ENCODE assay signal across 22 cellular contexts in genomic region chr5:36643162-36643561, GRCh38. TPM values are rescaled to one million over a fixed set of nuclear protein-coding genes. Genes with fewer than 3 reads are reported as not detected.
A peak's percentile ranks its signal among the peaks of the same experiment; 100 is the strongest.
DNase-seq lines count a peak whose midpoint lies in the region; ATAC-seq and TF ChIP-seq lines count a peak whose summit lies in the region.
"Had no signal": no experiment of that assay in that cellular context is flagged by ENCODE, and none has a peak within 500 bp of the region (broad histone marks: within the 10 kb centered on the region; RNA-seq: fewer than 3 reads in every experiment).

No MANE protein-coding gene starts in this region.

- no peak overlapping the region for H3K4me3 ChIP-seq in left ventricle myocardium inferior
- H3K4me3 ChIP-seq: A549; BLaER1 treated with 17β-estradiol and CSF1 and Interleukin-3, amounts not matched to agents 10 nM and 100 nM; GM12878 had no signal

- H3K27me3 Mint-ChIP-seq in WTC11 (ENCODE audit: low read depth): no peaks in the 10 kb centered on the region

- H3K4me3 Mint-ChIP-seq in WTC11: no peak overlapping the region
- H3K4me3 Mint-ChIP-seq: B cell; CD4-positive, alpha-beta T cell; CD8-positive, alpha-beta T cell had no signal

- peaks cover 4% of the 10 kb centered on the region for H3K36me3 ChIP-seq in left ventricle myocardium inferior

- H3K27ac Mint-ChIP-seq in WTC11: no peak overlapping the region
- H3K27ac Mint-ChIP-seq: B cell; CD4-positive, alpha-beta T cell; CD8-positive, alpha-beta T cell had no signal

- TF ChIP-seq CTCF in left ventricle myocardium inferior (IDR thresholded peaks at IDR 0.05; ENCODE audit: borderline replicate concordance) (no peak), WTC11 (IDR thresholded peaks at IDR 0.05) (no peak)

- H3K9me3 Mint-ChIP-seq in WTC11: no peaks in the 10 kb centered on the region
- H3K9me3 Mint-ChIP-seq: CD4-positive, alpha-beta T cell; CD8-positive, alpha-beta T cell had no signal

- no peaks in the 10 kb centered on the region for H3K27me3 ChIP-seq in left ventricle myocardium inferior (ENCODE audit: low read depth)
- H3K27me3 ChIP-seq: BLaER1 treated with 17β-estradiol and CSF1 and Interleukin-3, amounts not matched to agents 10 nM and 100 nM had no signal

- intact Hi-C loops in left ventricle myocardium inferior (cut with micrococcal nuclease): no loop called here
- intact Hi-C loops in left cardiac atrium (cut with DNase I): no loop called here

- no peak for DNase-seq in left ventricle myocardium inferior
- DNase-seq in left cardiac atrium: no peak
- DNase-seq in NCI-H226: peak; percentile 70
- no peak for DNase-seq in WTC11 (ENCODE audit: low spot score)
- DNase-seq in HUDEP-2 (lab: John Stamatoyannopoulos, UW; ENCODE audit: unreplicated experiment in 76 of 76): no peak
- DNase-seq: AML-193; CD4-positive, alpha-beta T cell; CD8-positive, alpha-beta T cell; DMS 273 treated with DMSO at 0.1 percent for 48 hours; DMS153; DMS53; DMS79; DND-41; EL; GDM1 had no signal

- CTCF ChIA-PET in WTC11 (lab: Charles Lee): no interaction called here

- ATAC-seq in left cardiac atrium (no peak), WTC11 (no peak)
- ATAC-seq: A549; CD8-positive, alpha-beta T cell; GM12878 had no signal

- POLR2A ChIA-PET in WTC11 (lab: Charles Lee): no interaction called here

- H3K9me3 ChIP-seq in left ventricle myocardium inferior (replicated peaks): no peaks in the 10 kb centered on the region
- H3K9me3 ChIP-seq: A549; BLaER1 treated with 17β-estradiol and CSF1 and Interleukin-3, amounts not matched to agents 10 nM and 100 nM had no signal

- peak overlapping the region; percentile 91 for H3K27ac ChIP-seq in left ventricle myocardium inferior (replicated peaks)
- H3K27ac ChIP-seq: 22Rv1; A549; BLaER1 treated with 17β-estradiol and CSF1 and Interleukin-3, amounts not matched to agents 10 nM and 100 nM; C4-2B had no signal

- H3K4me1 Mint-ChIP-seq in WTC11: peaks cover 6% of the 10 kb centered on the region
- H3K4me1 Mint-ChIP-seq: B cell had no signal

- H3K4me1 ChIP-seq in left ventricle myocardium inferior: peaks cover 63% of the 10 kb centered on the region
- H3K4me1 ChIP-seq: A549 had no signal

- H3K36me3 Mint-ChIP-seq in WTC11: peaks cover 26% of the 10 kb centered on the region
- H3K36me3 Mint-ChIP-seq: CD8-positive, alpha-beta T cell had no signal

TF ChIP-seq in WTC11, 78 proteins besides CTCF, POLR2A, EP300 and RAD21:
- TF ChIP-seq IRF1 (CRISPR knock-in tag; IDR thresholded peaks at IDR 0.05) (no peak), ZSCAN18 (CRISPR knock-in tag; IDR thresholded peaks at IDR 0.05) (no peak), ERG (CRISPR knock-in tag; IDR thresholded peaks at IDR 0.05) (no peak), ZNF423 (CRISPR knock-in tag; IDR thresholded peaks at IDR 0.05) (no peak), ZNF396 (CRISPR knock-in tag; IDR thresholded peaks at IDR 0.05; ENCODE audit: borderline replicate concordance) (no peak), MYBL2 (CRISPR knock-in tag; IDR thresholded peaks at IDR 0.05) (no peak)
- TF ChIP-seq, protein P1, sequence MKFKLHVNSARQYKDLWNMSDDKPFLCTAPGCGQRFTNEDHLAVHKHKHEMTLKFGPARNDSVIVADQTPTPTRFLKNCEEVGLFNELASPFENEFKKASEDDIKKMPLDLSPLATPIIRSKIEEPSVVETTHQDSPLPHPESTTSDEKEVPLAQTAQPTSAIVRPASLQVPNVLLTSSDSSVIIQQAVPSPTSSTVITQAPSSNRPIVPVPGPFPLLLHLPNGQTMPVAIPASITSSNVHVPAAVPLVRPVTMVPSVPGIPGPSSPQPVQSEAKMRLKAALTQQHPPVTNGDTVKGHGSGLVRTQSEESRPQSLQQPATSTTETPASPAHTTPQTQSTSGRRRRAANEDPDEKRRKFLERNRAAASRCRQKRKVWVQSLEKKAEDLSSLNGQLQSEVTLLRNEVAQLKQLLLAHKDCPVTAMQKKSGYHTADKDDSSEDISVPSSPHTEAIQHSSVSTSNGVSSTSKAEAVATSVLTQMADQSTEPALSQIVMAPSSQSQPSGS (CRISPR knock-in tag; IDR thresholded peaks at IDR 0.05; ENCODE audit: borderline replicate concordance, low read depth): no peak

RNA-seq across cellular contexts. Expression of gene SLC1A3, which starts 36.8 kb away (rescaled TPM):
- total RNA-seq in left ventricle myocardium inferior (144 TPM), left cardiac atrium (10 to 100 TPM; 44.9 to 66.6 TPM), WTC11 (2021) (45.9 to 77.9 TPM (median 53.8 TPM) in 3 replicates)
- total RNA-seq: A172; CD4-positive, alpha-beta T cell; CD8-positive, alpha-beta T cell had no signal
